ENCODE assay signal across 12 cellular contexts in the genomic region with DNA sequence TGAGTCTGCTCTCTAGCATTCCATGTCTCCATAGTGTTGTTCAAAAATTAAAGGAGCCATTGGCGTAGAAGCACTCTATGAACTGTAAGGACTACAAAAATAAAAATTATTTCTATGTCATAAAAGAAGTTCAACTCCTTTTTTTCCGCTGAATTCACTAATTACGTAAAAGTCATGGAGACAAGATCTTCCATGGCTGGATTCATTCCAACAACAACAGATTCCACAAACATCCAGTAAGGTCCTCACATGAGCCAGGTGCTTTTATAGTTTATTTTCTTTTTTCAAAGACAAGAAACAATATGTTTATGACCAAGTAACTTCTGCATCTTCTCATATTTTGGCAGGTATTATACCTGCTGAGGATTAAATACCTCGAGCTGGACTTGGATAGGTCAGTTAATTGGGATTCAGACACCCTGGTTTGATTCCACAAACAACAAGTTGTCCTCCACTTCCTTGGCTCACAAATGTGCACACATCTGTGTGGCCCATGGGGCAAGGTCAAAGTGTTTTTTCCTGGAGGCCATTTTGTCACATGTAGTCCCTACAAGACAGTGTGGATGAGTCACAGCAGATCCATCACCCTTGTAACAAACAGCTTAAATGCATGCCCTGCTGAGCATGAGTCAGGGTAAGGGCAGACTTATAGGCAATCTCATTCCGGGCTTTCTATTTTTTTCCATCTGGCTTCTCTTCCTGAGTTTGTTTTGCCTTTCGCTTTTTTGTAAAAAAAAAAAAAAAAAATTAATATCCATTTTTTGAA.
A peak's percentile ranks its signal among the peaks of the same experiment; 100 is the strongest.
DNase-seq lines count a peak whose midpoint lies in the region; ATAC-seq and TF ChIP-seq lines count a peak whose summit lies in the region.
"Had no signal": no experiment of that assay in that cellular context is flagged by ENCODE, and none has a peak within 500 bp of the region (broad histone marks: within the 10 kb centered on the region; RNA-seq: fewer than 3 reads in every experiment).

No MANE protein-coding gene starts in this region.

- intact Hi-C loops in left colon (cut with DNase I, micrococcal nuclease): no loop called here

- H3K9me3 ChIP-seq in neuronal stem cell (replicated peaks in 1 of 2; ENCODE audit: control insufficient read depth in 2 of 2, insufficient read depth in 1 of 2, low read depth in 1 of 2, low read length in 2 of 2): peaks cover 0 to 14% of the 10 kb centered on the region in 2 donors
- H3K9me3 ChIP-seq: SJCRH30 had no signal

- H3K79me1 ChIP-seq in neuronal stem cell (ENCODE audit: low read depth, low read length): no peaks in the 10 kb centered on the region

- DNase-seq in DMS53 treated with DMSO at 0.1 percent for 48 hours (lab: John Stamatoyannopoulos, UW; ENCODE audit: unreplicated experiment) (peak; percentile 27), HK-2 (ENCODE audit: unreplicated experiment) (peak; percentile 37), brain microvascular endothelial cell (peak; percentile 88), left colon (no peak), 8988T (no peak), neuronal stem cell (ENCODE audit: low spot score) (no peak)
- DNase-seq: naive B cell; SJCRH30; stimulated activated naive CD4-positive, alpha-beta T cell had no signal

- H3K36me3 ChIP-seq in brain microvascular endothelial cell (replicated peaks) (no peaks in the 10 kb centered on the region), neuronal stem cell (replicated peaks in 1 of 2; ENCODE audit: control insufficient read depth in 2 of 2, insufficient read depth in 2 of 2, low read length in 2 of 2) (no peaks in the 10 kb centered on the region)
- H3K36me3 ChIP-seq: SJCRH30 had no signal

- H3K27ac ChIP-seq in brain microvascular endothelial cell (no peak overlapping the region), neuronal stem cell (replicated peaks; ENCODE audit: low read length) (no peak overlapping the region)
- H3K27ac ChIP-seq: SJCRH30 had no signal

- no peak overlapping the region for H2BK5ac ChIP-seq in neuronal stem cell (ENCODE audit: low read length)

- H2AFZ ChIP-seq in neuronal stem cell (ENCODE audit: low read length): no peak overlapping the region

- H3K18ac ChIP-seq in neuronal stem cell (ENCODE audit: low read length): no peak overlapping the region

- H3K9ac ChIP-seq in neuronal stem cell (ENCODE audit: low read depth, low read length, poor library complexity): no peak overlapping the region

- in situ Hi-C loops in brain microvascular endothelial cell (cut with HindIII; ENCODE audit: low pct_ligation_motif_present, low sequenced_read_pairs): no loop called here

- H2BK12ac ChIP-seq in neuronal stem cell (ENCODE audit: low read length): no peak overlapping the region

- H2BK15ac ChIP-seq in neuronal stem cell (ENCODE audit: low read length): no peak overlapping the region

- no peak overlapping the region for H2BK120ac ChIP-seq in neuronal stem cell (ENCODE audit: low read depth, low read length)

- no peak overlapping the region for H2AK5ac ChIP-seq in neuronal stem cell (ENCODE audit: low read depth, low read length)

- H3K23ac ChIP-seq in neuronal stem cell (ENCODE audit: low read depth, low read length, poor library complexity): no peak overlapping the region

- no peak overlapping the region for H4K91ac ChIP-seq in neuronal stem cell (ENCODE audit: low read depth, low read length, poor library complexity)

- no peak overlapping the region for H3K14ac ChIP-seq in neuronal stem cell (ENCODE audit: low read length)

- H3K4me1 ChIP-seq in neuronal stem cell (ENCODE audit: control insufficient read depth in 2 of 2, insufficient read depth in 1 of 2, low read depth in 1 of 2, low read length in 2 of 2): peaks cover 0 to 2% of the 10 kb centered on the region in 2 donors
- H3K4me1 ChIP-seq: SJCRH30 had no signal

- no peak overlapping the region for H3K4ac ChIP-seq in neuronal stem cell (ENCODE audit: low read length)

- ATAC-seq in left colon: peak; percentile 79
- no peak for ATAC-seq in HG02763 (IDR thresholded peaks at IDR 0.05; ENCODE audit: unreplicated experiment)
- ATAC-seq in GM18519 (IDR thresholded peaks at IDR 0.05; ENCODE audit: low FRiP score, unreplicated experiment): no peak
- ATAC-seq: GM12878 had no signal

- H4K8ac ChIP-seq in neuronal stem cell (ENCODE audit: low read depth, low read length): no peak overlapping the region

- no peaks in the 10 kb centered on the region for H3K27me3 ChIP-seq in brain microvascular endothelial cell (replicated peaks)
- no peaks in the 10 kb centered on the region for H3K27me3 ChIP-seq in neuronal stem cell (ENCODE audit: control insufficient read depth in 3 of 3, insufficient read depth in 3 of 3, low read depth in 1 of 3, low read length in 3 of 3)
- H3K27me3 ChIP-seq: SJCRH30 had no signal

- TF ChIP-seq CTCF in brain microvascular endothelial cell (IDR thresholded peaks at IDR 0.05; ENCODE audit: low read depth, low read length, missing control alignments): no peak

- no CpG with 5 or more reads among the region's 6 CpGs for WGBS in neuronal stem cell (ENCODE audit: extremely low coverage in 2 of 2, insufficient read length in 2 of 2, insufficient replicate concordance in 1 of 2), 2 donors

- no peak overlapping the region for H3K4me3 ChIP-seq in brain microvascular endothelial cell (ENCODE audit: low read depth, low read length)
- no peak overlapping the region for H3K4me3 ChIP-seq in neuronal stem cell (ENCODE audit: low read length in 2 of 2)
- H3K4me3 ChIP-seq: GM12878, SJCRH30 had no signal

- H3K4me2 ChIP-seq in neuronal stem cell (ENCODE audit: insufficient read depth, low read length, poor library complexity, severe bottlenecking): no peak overlapping the region

Comparison
In these comparisons a context has a peak if more than half of its experiments do, and no peak if none do; other contexts are left out.
1. DNase-seq: peak in DMS53 treated with DMSO at 0.1 percent for 48 hours (single experiment), HK-2 (single experiment) and brain microvascular endothelial cell (single experiment); none in left colon (0 of 2), 8988T (single experiment) and neuronal stem cell (single experiment).